In the genomic region with DNA sequence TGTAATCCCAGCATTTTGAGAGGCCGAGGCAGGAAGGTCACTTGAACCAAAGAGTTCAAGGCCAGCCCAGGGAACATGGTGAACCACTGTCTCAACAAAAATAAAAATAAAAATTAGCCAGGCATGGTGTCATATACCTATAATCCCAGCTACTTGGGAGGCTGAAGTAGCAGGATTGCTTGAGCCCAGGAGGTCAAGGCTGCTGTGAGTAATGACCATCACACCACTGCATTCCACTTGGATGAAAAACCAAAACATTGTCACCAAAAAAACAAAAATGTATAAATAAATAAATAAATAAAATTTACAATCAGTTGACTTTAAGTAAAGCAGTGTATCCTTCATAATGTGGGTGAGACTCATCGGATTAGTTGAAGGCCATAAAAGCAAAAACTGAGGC, we compare ENCODE assay signal across 22 cellular contexts.
"Had no signal": no experiment of that assay in that cellular context is flagged by ENCODE, and none has a peak within 500 bp of the region (broad histone marks: within the 10 kb centered on the region; RNA-seq: fewer than 3 reads in every experiment).

No MANE protein-coding gene starts in this region.

- H3K27me3 ChIP-seq: colonic mucosa, neutrophil, pancreas, stomach, thyroid gland, vagina had no signal

- ATAC-seq: esophagus mucosa; left lobe of liver; mucosa of descending colon; natural killer cell treated with Interleukin-12 subunit alpha and Interleukin-12 subunit beta and Interleukin-15 and Interleukin-18, amount 100 ng/mL, for 72 hours; pancreas; sciatic nerve; stimulated activated effector memory CD8-positive, alpha-beta T cell treated with anti-CD3 and anti-CD28 coated beads, Interleukin-12 subunit alpha, Interleukin-12 subunit beta, amount 100 ng/mL, for 72 hours had no signal

- H3K4me3 ChIP-seq: colonic mucosa, lung, mucosa of descending colon, pancreas, stomach, thyroid gland, vagina had no signal

- H3K36me3 ChIP-seq: colonic mucosa, neutrophil, pancreas, stomach, thyroid gland, vagina had no signal

- H3K27ac ChIP-seq: colonic mucosa, epithelial cell of prostate, neutrophil, pancreas, stomach, thyroid gland, vagina had no signal

- DNase-seq: colonic mucosa; effector CD8-positive, alpha-beta T cell; endodermal cell; head of caudate nucleus; mucosa of descending colon; naive B cell; pancreas; stimulated activated CD4-positive, alpha-beta T cell treated with anti-CD3 and anti-CD28 coated beads, Interleukin-2, amount 100 ng/mL, for 24 hours; stimulated activated CD4-positive, alpha-beta T cell treated with anti-CD3 and anti-CD28 coated beads, Interleukin-4, amount 100 ng/mL, for 24 hours; stimulated activated naive CD4-positive, alpha-beta T cell treated with Interleukin-2 at 50 U/mL for 16 hours; stomach; thyroid gland; trophoblast cell had no signal
